8 cellular contexts compared by ENCODE assay signal in the genomic region with DNA sequence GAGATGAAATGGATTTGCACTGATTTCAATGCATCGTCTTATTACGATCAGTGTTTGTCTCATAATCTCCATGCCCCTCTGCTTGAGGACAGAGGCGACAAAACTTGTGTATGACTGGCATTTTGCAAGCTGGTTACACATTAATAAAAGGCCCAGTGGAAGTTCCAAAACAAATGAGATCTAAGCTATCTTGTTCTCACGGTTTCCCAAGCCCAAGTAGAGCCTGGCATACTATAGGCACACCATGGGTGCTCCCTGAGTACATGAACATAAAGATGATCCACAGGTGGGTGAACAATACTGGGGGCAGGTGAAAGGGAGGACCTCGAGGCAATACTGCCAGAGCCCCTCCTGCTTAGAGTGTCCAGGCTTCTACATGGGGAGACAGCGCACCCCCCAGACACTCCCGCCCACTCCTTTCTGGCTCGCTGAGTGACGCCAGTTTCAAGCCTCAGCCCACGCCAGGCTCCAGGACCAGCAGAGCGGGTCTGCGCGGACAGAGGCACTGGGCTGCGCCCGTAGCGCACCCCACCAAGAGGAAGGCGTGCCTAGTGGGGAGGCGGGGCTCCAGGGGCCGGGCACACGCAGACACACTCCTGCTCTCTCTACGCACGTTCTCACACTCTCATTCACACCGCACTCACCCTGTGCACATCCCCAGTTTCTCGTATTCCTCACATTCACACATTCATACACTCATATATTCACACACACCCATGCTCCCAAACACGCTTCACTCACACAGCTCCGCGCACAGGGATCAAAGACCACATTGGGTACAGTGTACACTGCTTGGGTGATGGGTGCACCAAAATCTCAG. TPM values are rescaled to one million over a fixed set of nuclear protein-coding genes. Genes with fewer than 3 reads are reported as not detected.
DNase-seq lines count a peak whose midpoint lies in the region; ATAC-seq and TF ChIP-seq lines count a peak whose summit lies in the region.

No MANE protein-coding gene starts in this region.

- no peak for TF ChIP-seq CTCF in right atrium auricular region (IDR thresholded peaks at IDR 0.05)
- no peak for TF ChIP-seq CTCF in sigmoid colon (IDR thresholded peaks at IDR 0.05)

- H3K27me3 ChIP-seq in right atrium auricular region, result peaks cover 0 to 18% of the 10 kb centered on the region in 2 donors
- peaks cover 3 to 53% (median 37%) of the 10 kb centered on the region in 3 donors for H3K27me3 ChIP-seq in sigmoid colon

- no peak for TF ChIP-seq EP300 in sigmoid colon (IDR thresholded peaks at IDR 0.05)

- H3K36me3 ChIP-seq in right atrium auricular region, result no peaks in the 10 kb centered on the region
- no peaks in the 10 kb centered on the region for H3K36me3 ChIP-seq in sigmoid colon

- peak overlapping the region; percentile 30 to 52 for H3K4me3 ChIP-seq in right atrium auricular region
- H3K4me3 ChIP-seq in sigmoid colon, result peak overlapping the region; percentile 21 to 51 (median 42)

- no peaks in the 10 kb centered on the region for H3K9me3 ChIP-seq in right atrium auricular region
- no peaks in the 10 kb centered on the region for H3K9me3 ChIP-seq in sigmoid colon

- H3K27ac ChIP-seq in right atrium auricular region (no peak overlapping the region), sigmoid colon (no peak overlapping the region)

- DNase-seq in activated effector memory CD4-positive, alpha-beta T cell treated with anti-CD3 and anti-CD28 coated beads, Interleukin-2, amount 50 U/mL, for 16 hours, result peak; percentile 67
- no peak for DNase-seq in activated effector memory CD4-positive, alpha-beta T cell treated with Interleukin-2 at 50 U/mL for 16 hours
- DNase-seq in activated gamma-delta T cell (lab: John Stamatoyannopoulos, UW) (peak; percentile 9), right atrium auricular region (ENCODE audit: low spot score) (no peak), sigmoid colon (no peak), NCI-H2171 treated with DMSO at 0.1 percent for 48 hours (lab: John Stamatoyannopoulos, UW) (no peak)

- intact Hi-C loops in sigmoid colon (cut with DNase I), result no loop called here

- H3K4me1 ChIP-seq in right atrium auricular region (peaks cover 0 to 18% of the 10 kb centered on the region in 2 donors), sigmoid colon (peaks cover 0 to 18% (median 17%) of the 10 kb centered on the region in 4 donors)

- no peak for TF ChIP-seq POLR2A in sigmoid colon (IDR thresholded peaks at IDR 0.05)

- 9 to 22% methylated on average over 27 of the region's 27 CpGs for WGBS in sigmoid colon, 2 donors

- ATAC-seq in HG03469 (IDR thresholded peaks at IDR 0.05; ENCODE audit: unreplicated experiment) (peak; percentile 49), HG03135 (IDR thresholded peaks at IDR 0.05; ENCODE audit: unreplicated experiment) (no peak)

RNA-seq across cellular contexts. Expression of a gene that starts 8.9 kb away (rescaled TPM):
- not detected for total RNA-seq in right atrium auricular region
- total RNA-seq in sigmoid colon, result not detected
- polyA plus RNA-seq in sigmoid colon, result not detected

RNA-seq across cellular contexts. Expression of a gene that starts 26.6 kb away (rescaled TPM):
- total RNA-seq in right atrium auricular region (10 to 100 TPM; 10.6 to 18.7 TPM), sigmoid colon (10 to 100 TPM; 22.8 to 34.6 (median 25.0) TPM)
- polyA plus RNA-seq in sigmoid colon, result 10 to 100 TPM; 17.6 to 19.8 (median 18.0) TPM

Comparison
In these comparisons a context has a peak if more than half of its experiments do, and no peak if none do; other contexts are left out.
1. DNase-seq: peak in activated effector memory CD4-positive, alpha-beta T cell treated with anti-CD3 and anti-CD28 coated beads, Interleukin-2, amount 50 U/mL, for 16 hours (single experiment) and activated gamma-delta T cell (single experiment); none in activated effector memory CD4-positive, alpha-beta T cell treated with Interleukin-2 at 50 U/mL for 16 hours (single experiment), right atrium auricular region (single experiment), sigmoid colon (single experiment) and NCI-H2171 treated with DMSO at 0.1 percent for 48 hours (single experiment).